In the genomic region with DNA sequence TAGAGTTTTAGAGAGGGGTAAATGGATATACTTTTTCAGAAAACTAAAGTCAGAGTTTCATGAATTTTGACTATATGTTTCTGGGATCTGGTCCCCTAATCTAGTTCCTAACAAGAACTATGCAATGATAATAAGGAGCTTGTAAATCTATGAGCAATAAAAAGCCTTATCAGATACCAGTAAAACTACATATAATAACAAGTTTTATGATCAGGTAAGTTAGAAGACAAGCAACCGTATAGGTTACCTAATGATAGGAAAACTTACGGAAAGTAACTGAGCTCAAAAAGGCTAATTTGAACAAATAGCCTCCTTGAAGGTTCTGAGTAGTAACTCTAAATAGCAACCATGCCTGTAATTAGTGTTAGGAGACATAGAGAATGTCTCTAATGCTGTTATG, we compare ENCODE assay signal across 28 cellular contexts. TPM values are rescaled to one million over a fixed set of nuclear protein-coding genes. Genes with fewer than 3 reads are reported as not detected.
"Had no signal": no experiment of that assay in that cellular context is flagged by ENCODE, and none has a peak within 500 bp of the region (broad histone marks: within the 10 kb centered on the region; RNA-seq: fewer than 3 reads in every experiment).

No MANE protein-coding gene starts in this region.

- H3K27ac ChIP-seq: stomach, testis, tibial artery, upper lobe of left lung had no signal

- H3K27me3 ChIP-seq: right lobe of liver, stomach, testis, tibial artery, upper lobe of left lung had no signal

- H3K9me3 ChIP-seq: right lobe of liver, stomach, testis, tibial artery, upper lobe of left lung had no signal

- H3K4me3 ChIP-seq: lung, right lobe of liver, smooth muscle cell, stomach, testis, tibial artery, upper lobe of left lung had no signal

- H3K4me2 ChIP-seq: smooth muscle cell had no signal

- ATAC-seq: effector memory CD8-positive, alpha-beta T cell; left lobe of liver; naive thymus-derived CD8-positive, alpha-beta T cell; right lobe of liver; stimulated activated effector memory CD8-positive, alpha-beta T cell treated with anti-CD3 and anti-CD28 coated beads, Interleukin-12 subunit alpha, Interleukin-12 subunit beta, amount 100 ng/mL, for 72 hours had no signal

- FAIRE-seq: endometrium, frontal cortex, keratinocyte, urothelium cell line had no signal

- DNase-seq: cortex of kidney; effector memory CD8-positive, alpha-beta T cell; erythroblast; mesenchymal stem cell; naive thymus-derived CD8-positive, alpha-beta T cell; nephron progenitor cell; nucleus accumbens; right lobe of liver; stimulated activated CD4-positive, alpha-beta T cell treated with anti-CD3 and anti-CD28 coated beads, Interleukin-2, amount 100 ng/mL, for 24 hours; stimulated activated CD4-positive, alpha-beta T cell treated with anti-CD3 and anti-CD28 coated beads, Interleukin-4, amount 100 ng/mL, for 24 hours; stimulated activated naive CD4-positive, alpha-beta T cell treated with Interleukin-2 at 50 U/mL for 16 hours; stomach; testis; tibial artery; upper lobe of left lung had no signal

- H3K4me1 ChIP-seq: testis, tibial artery, upper lobe of left lung had no signal

RNA-seq across cellular contexts. Expression of a gene that starts 37.0 kb away (rescaled TPM):
- total RNA-seq: chondrocyte; dermis microvascular lymphatic vessel endothelial cell; fibroblast of villous mesenchyme; frontal cortex; mesothelial cell of epicardium; naive thymus-derived CD8-positive, alpha-beta T cell; osteocyte had no signal
